8 cellular contexts compared by ENCODE assay signal in the genomic region with DNA sequence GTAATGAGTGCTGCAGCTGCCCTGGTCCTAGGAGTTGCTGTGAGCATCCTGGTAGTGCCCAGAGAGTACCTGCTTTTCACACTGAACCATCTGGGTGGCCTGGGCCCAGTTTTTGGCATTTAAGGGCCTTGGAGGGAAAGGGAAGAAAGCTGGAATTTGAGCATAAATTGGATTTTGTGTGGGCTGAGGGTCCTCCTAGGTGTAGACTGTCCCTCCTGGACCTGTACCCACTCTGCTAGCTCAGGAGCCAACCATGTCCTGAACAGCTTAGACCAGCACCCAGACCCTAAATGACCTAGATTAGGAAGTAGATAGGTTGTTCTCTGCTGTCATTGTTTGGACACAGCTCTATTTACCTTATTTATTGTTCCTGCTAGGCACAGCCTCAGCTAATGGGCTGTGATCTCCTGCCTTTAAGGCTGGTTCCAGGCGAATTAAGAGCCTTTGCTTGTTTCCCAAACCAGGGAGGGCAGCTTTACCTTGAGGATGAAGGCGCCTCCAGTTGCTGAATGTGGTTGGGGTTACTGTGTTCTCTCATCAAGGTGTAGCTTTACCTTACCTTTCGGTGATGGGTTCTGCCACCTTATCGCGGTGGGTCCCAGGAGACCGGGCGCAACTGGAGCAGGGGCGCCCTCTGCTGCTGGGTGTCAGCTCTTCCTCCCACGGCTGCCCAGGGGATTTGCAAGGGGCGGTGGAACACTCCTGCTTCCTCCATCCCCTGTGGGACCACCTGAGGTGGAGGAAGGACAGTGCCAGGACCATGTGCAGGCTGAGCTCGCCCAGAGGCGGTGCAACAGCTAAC. TPM values are rescaled to one million over a fixed set of nuclear protein-coding genes. Genes with fewer than 3 reads are reported as not detected.
DNase-seq lines count a peak whose midpoint lies in the region; ATAC-seq, FAIRE-seq and TF ChIP-seq lines count a peak whose summit lies in the region.

No MANE protein-coding gene starts in this region.

- H3K27me3 ChIP-seq in CD4-positive, alpha-beta T cell (ENCODE audit: control insufficient read depth, insufficient read depth, low read length), result no peaks in the 10 kb centered on the region
- H3K27me3 ChIP-seq in HCT116 (ENCODE audit: insufficient read depth, low read length) (no peaks in the 10 kb centered on the region), mucosa of stomach (ENCODE audit: control insufficient read depth, insufficient read depth, low read length) (no peaks in the 10 kb centered on the region)

- H3K27ac Mint-ChIP-seq in CD4-positive, alpha-beta T cell, result peak overlapping the region; percentile 93
- no peak overlapping the region for H3K27ac Mint-ChIP-seq in activated CD8-positive, alpha-beta T cell treated with anti-CD3 and anti-CD28 coated beads for 36 hours
- peak overlapping the region; percentile 49 to 69 for H3K27ac Mint-ChIP-seq in effector memory CD8-positive, alpha-beta T cell
- no peak overlapping the region for H3K27ac Mint-ChIP-seq in stimulated activated effector memory CD8-positive, alpha-beta T cell treated with anti-CD3 and anti-CD28 coated beads, Interleukin-12 subunit alpha, Interleukin-12 subunit beta, amount 100 ng/mL, for 72 hours

- no peaks in the 10 kb centered on the region for H3K9me3 Mint-ChIP-seq in CD4-positive, alpha-beta T cell
- no peaks in the 10 kb centered on the region for H3K9me3 Mint-ChIP-seq in activated CD8-positive, alpha-beta T cell treated with anti-CD3 and anti-CD28 coated beads for 36 hours
- H3K9me3 Mint-ChIP-seq in effector memory CD8-positive, alpha-beta T cell, result no peaks in the 10 kb centered on the region
- no peaks in the 10 kb centered on the region for H3K9me3 Mint-ChIP-seq in stimulated activated effector memory CD8-positive, alpha-beta T cell treated with anti-CD3 and anti-CD28 coated beads, Interleukin-12 subunit alpha, Interleukin-12 subunit beta, amount 100 ng/mL, for 72 hours

- H3K4me1 ChIP-seq in HCT116 (ENCODE audit: control insufficient read depth in 1 of 2, insufficient read depth in 2 of 2, low read length in 2 of 2) (peaks cover 23 to 82% of the 10 kb centered on the region in 2 experiments), mucosa of stomach (ENCODE audit: control insufficient read depth, insufficient read depth, low read length) (peaks cover 56% of the 10 kb centered on the region)

- peak overlapping the region; percentile 49 for H3K27ac ChIP-seq in CD4-positive, alpha-beta T cell (ENCODE audit: low read depth, low read length)
- H3K27ac ChIP-seq in HCT116 (ENCODE audit: low read depth, low read length), result no peak overlapping the region

- no peaks in the 10 kb centered on the region for H4K20me1 ChIP-seq in HCT116 (ENCODE audit: insufficient read depth)

- H3K79me2 ChIP-seq in HCT116 (ENCODE audit: insufficient read depth, low read length), result peaks cover 99% of the 10 kb centered on the region

- peak; percentile 94 for TF ChIP-seq CTCF in CD4-positive, alpha-beta T cell (IDR thresholded peaks at IDR 0.05)
- peak; percentile 78 to 93 (median 90); a peak in 5 of 6 replicates for TF ChIP-seq CTCF in HCT116 (IDR thresholded peaks at IDR 0.05 in 2 of 3, conservative IDR thresholded peaks at IDR 0.05 in 1 of 3; ENCODE audit: borderline replicate concordance in 1 of 3, insufficient read depth in 1 of 3, low read depth in 2 of 3, low read length in 2 of 3)
- TF ChIP-seq CTCF in activated CD8-positive, alpha-beta T cell treated with anti-CD3 and anti-CD28 coated beads for 36 hours (IDR thresholded peaks at IDR 0.05), result peak; percentile 89

- H2AFZ ChIP-seq in HCT116 (ENCODE audit: low read depth, low read length, poor library complexity, severe bottlenecking), result no peak overlapping the region

- H3K4me1 Mint-ChIP-seq in CD4-positive, alpha-beta T cell (ENCODE audit: low read depth), result peaks cover 94% of the 10 kb centered on the region
- H3K4me1 Mint-ChIP-seq in activated CD8-positive, alpha-beta T cell treated with anti-CD3 and anti-CD28 coated beads for 36 hours (ENCODE audit: low read depth), result peaks cover 89% of the 10 kb centered on the region
- H3K4me1 Mint-ChIP-seq in effector memory CD8-positive, alpha-beta T cell (ENCODE audit: low read depth in 2 of 2), result peaks cover 68 to 76% of the 10 kb centered on the region in 2 donors
- H3K4me1 Mint-ChIP-seq in stimulated activated effector memory CD8-positive, alpha-beta T cell treated with anti-CD3 and anti-CD28 coated beads, Interleukin-12 subunit alpha, Interleukin-12 subunit beta, amount 100 ng/mL, for 72 hours, result peaks cover 71% of the 10 kb centered on the region

- H3K4me3 Mint-ChIP-seq in CD4-positive, alpha-beta T cell, result peak overlapping the region; percentile 85
- H3K4me3 Mint-ChIP-seq in activated CD8-positive, alpha-beta T cell treated with anti-CD3 and anti-CD28 coated beads for 36 hours, result peak overlapping the region; percentile 30
- peak overlapping the region; percentile 67 to 83 for H3K4me3 Mint-ChIP-seq in effector memory CD8-positive, alpha-beta T cell
- H3K4me3 Mint-ChIP-seq in stimulated activated effector memory CD8-positive, alpha-beta T cell treated with anti-CD3 and anti-CD28 coated beads, Interleukin-12 subunit alpha, Interleukin-12 subunit beta, amount 100 ng/mL, for 72 hours, result peak overlapping the region; percentile 45

- CTCF ChIA-PET in CD4-positive, alpha-beta T cell (lab: Charles Lee), result interaction anchor here (0.6 to 11.3 kb wide), 30 partner anchors 10 to 1533 kb away, joined by 3 to 282 read pairs (median 4); a partner anchor contains a TSS
- CTCF ChIA-PET in HCT116 (lab: Charles Lee), result interaction anchor here (0.5 to 5.0 kb wide), 41 partner anchors 9 to 760 kb away, joined by 3 to 73 read pairs (median 5); a partner anchor contains a TSS
- CTCF ChIA-PET in activated CD8-positive, alpha-beta T cell treated with anti-CD3 and anti-CD28 coated beads for 36 hours (lab: Charles Lee), result interaction anchor here (0.6 to 15.1 kb wide), 74 partner anchors 11 to 888 kb away, joined by 3 to 746 read pairs (median 4); a partner anchor contains a TSS

- no peaks in the 10 kb centered on the region for H3K27me3 Mint-ChIP-seq in CD4-positive, alpha-beta T cell
- H3K27me3 Mint-ChIP-seq in activated CD8-positive, alpha-beta T cell treated with anti-CD3 and anti-CD28 coated beads for 36 hours, result no peaks in the 10 kb centered on the region
- H3K27me3 Mint-ChIP-seq in effector memory CD8-positive, alpha-beta T cell, result no peaks in the 10 kb centered on the region

- no peak for TF ChIP-seq POLR2A in HCT116 (IDR thresholded peaks at IDR 0.05; ENCODE audit: borderline replicate concordance, extremely low read depth, insufficient read depth, insufficient read length)

- H3K9ac ChIP-seq in HCT116 (ENCODE audit: low read length), result peak overlapping the region; percentile 12; the same call in 1 of the 2 replicates
- H3K9ac ChIP-seq in mucosa of stomach (ENCODE audit: low read length), result peak overlapping the region; percentile 27

- H3K9me3 ChIP-seq in CD4-positive, alpha-beta T cell (ENCODE audit: control insufficient read depth, low read length), result no peaks in the 10 kb centered on the region
- H3K9me3 ChIP-seq in HCT116 (ENCODE audit: control insufficient read depth in 1 of 2, insufficient read depth in 1 of 2, low read depth in 1 of 2, low read length in 2 of 2) (no peaks in the 10 kb centered on the region), mucosa of stomach (ENCODE audit: control insufficient read depth, low read length) (no peaks in the 10 kb centered on the region)

- H3K36me3 Mint-ChIP-seq in CD4-positive, alpha-beta T cell (ENCODE audit: low read depth), result peaks cover 15% of the 10 kb centered on the region
- no peaks in the 10 kb centered on the region for H3K36me3 Mint-ChIP-seq in activated CD8-positive, alpha-beta T cell treated with anti-CD3 and anti-CD28 coated beads for 36 hours (ENCODE audit: low read depth)
- H3K36me3 Mint-ChIP-seq in effector memory CD8-positive, alpha-beta T cell (ENCODE audit: insufficient read depth), result peaks cover 17% of the 10 kb centered on the region
- no peaks in the 10 kb centered on the region for H3K36me3 Mint-ChIP-seq in stimulated activated effector memory CD8-positive, alpha-beta T cell treated with anti-CD3 and anti-CD28 coated beads, Interleukin-12 subunit alpha, Interleukin-12 subunit beta, amount 100 ng/mL, for 72 hours

- H3K36me3 ChIP-seq in HCT116 (ENCODE audit: control insufficient read depth in 1 of 2, insufficient read depth in 2 of 2, low read length in 2 of 2) (peaks cover under 1 to 9% of the 10 kb centered on the region in 2 experiments; a peak in 1 of 4 replicates), mucosa of stomach (ENCODE audit: control insufficient read depth, insufficient read depth, low read length) (no peaks in the 10 kb centered on the region)

- POLR2A ChIA-PET in CD4-positive, alpha-beta T cell (lab: Charles Lee), result interaction anchor here (0.7 to 8.7 kb wide), 20 partner anchors 9 to 775 kb away, joined by 3 to 482 read pairs (median 6); a partner anchor contains a TSS
- POLR2A ChIA-PET in HCT116 (lab: Charles Lee), result interaction anchor here (0.9 to 2.4 kb wide), 13 partner anchors 9 to 289 kb away, joined by 3 to 18 read pairs (median 5); a partner anchor contains a TSS
- POLR2A ChIA-PET in activated CD8-positive, alpha-beta T cell treated with anti-CD3 and anti-CD28 coated beads for 36 hours (lab: Charles Lee), result interaction anchor here (0.7 to 7.2 kb wide), 10 partner anchors 9 to 359 kb away, joined by 3 to 66 read pairs (median 3); a partner anchor contains a TSS

- no peak overlapping the region for H3K4me3 ChIP-seq in HCT116 (replicated peaks in 1 of 2; ENCODE audit: low read depth in 1 of 2, low read length in 2 of 2)
- peak overlapping the region; percentile 10 for H3K4me3 ChIP-seq in mucosa of stomach (ENCODE audit: low read length)

- DNase-seq in CD4-positive, alpha-beta T cell, result peak; percentile 66 to 83 (median 74)
- DNase-seq in HCT116 (ENCODE audit: low read depth, low spot score), result no peak
- peak; percentile 11 for DNase-seq in NCI-H524 treated with DMSO at 0.1 percent for 48 hours (lab: John Stamatoyannopoulos, UW)
- peak; percentile 76 for DNase-seq in activated CD8-positive, alpha-beta T cell treated with anti-CD3 and anti-CD28 coated beads for 36 hours
- peak; percentile 64 to 75 (median 66) for DNase-seq in effector memory CD8-positive, alpha-beta T cell
- peak; percentile 66 to 88 for DNase-seq in stimulated activated effector memory CD8-positive, alpha-beta T cell treated with anti-CD3 and anti-CD28 coated beads, Interleukin-12 subunit alpha, Interleukin-12 subunit beta, amount 100 ng/mL, for 72 hours (ENCODE audit: low spot score in 2 of 2)
- DNase-seq in RCC 7860 (ENCODE audit: low spot score), result no peak

- H3K4me2 ChIP-seq in HCT116 (ENCODE audit: low read length), result peak overlapping the region; percentile 53

- TF ChIP-seq RAD21 in HCT116 (IDR thresholded peaks at IDR 0.05; ENCODE audit: low read depth), result peak; percentile 97

- FAIRE-seq in RCC 7860 (lab: Jason Lieb, UNC), result no peak

- RAD21 ChIA-PET in HCT116 (lab: Charles Lee; ENCODE audit: low non-redundant PET in 1 of 2, low total read pairs in 2 of 2, uncharacterized antibody in 2 of 2, unreplicated experiment in 2 of 2), result interaction anchor here (0.6 to 2.2 kb wide), 13 partner anchors 11 to 758 kb away, joined by 3 to 10 read pairs (median 6); a partner anchor contains a TSS

- intact Hi-C loops in CD4-positive, alpha-beta T cell (cut with DNase I, micrococcal nuclease), result loop anchor here (1.0 to 10.0 kb wide), 8 partner anchors 19 to 887 kb away; a partner anchor contains a TSS
- intact Hi-C loops in HCT116 (cut with micrococcal nuclease), result loop anchor here (1.0 to 5.0 kb wide), 2 partner anchors 33 to 359 kb away; a partner anchor contains a TSS
- intact Hi-C loops in activated CD8-positive, alpha-beta T cell treated with anti-CD3 and anti-CD28 coated beads for 36 hours (cut with micrococcal nuclease), result loop anchor here (2.0 to 10.0 kb wide), 2 partner anchors 33 to 207 kb away; no protein-coding TSS in a partner anchor

- no TSS peak for BruUV-seq in HCT116 (replicated peaks; lab: Mats Ljungman, UMichigan)

- no peaks in the 10 kb centered on the region for H3K9me2 ChIP-seq in HCT116 (ENCODE audit: insufficient read depth)

- peak; percentile 41 for ATAC-seq in CD4-positive, alpha-beta T cell (ENCODE audit: poor library complexity)
- ATAC-seq in HCT116, result peak; percentile 89
- ATAC-seq in activated CD8-positive, alpha-beta T cell treated with anti-CD3 and anti-CD28 coated beads for 36 hours, result peak; percentile 55
- peak; percentile 57 for ATAC-seq in effector memory CD8-positive, alpha-beta T cell (replicated peaks)
- peak; percentile 76 for ATAC-seq in stimulated activated effector memory CD8-positive, alpha-beta T cell treated with anti-CD3 and anti-CD28 coated beads, Interleukin-12 subunit alpha, Interleukin-12 subunit beta, amount 100 ng/mL, for 72 hours

RNA-seq across cellular contexts. Expression of a gene that starts 34.4 kb away (rescaled TPM):
- 10 to 100 TPM; 53.5 to 58.0 TPM for total RNA-seq in CD4-positive, alpha-beta T cell
- 93.1 TPM for total RNA-seq in HCT116 (2021; ENCODE audit: unreplicated experiment)
- polyA plus RNA-seq in HCT116 (2012), result 40.2 and 46.0 TPM in 2 replicates
- total RNA-seq in activated CD8-positive, alpha-beta T cell treated with anti-CD3 and anti-CD28 coated beads for 36 hours, result 1 to 10 TPM; 7.9 to 8.4 TPM

Comparison
In these comparisons a context has a peak if more than half of its experiments do, and no peak if none do; other contexts are left out.
1. DNase-seq: peak in CD4-positive, alpha-beta T cell (10 of 10), NCI-H524 treated with DMSO at 0.1 percent for 48 hours (single experiment), activated CD8-positive, alpha-beta T cell treated with anti-CD3 and anti-CD28 coated beads for 36 hours (single experiment), effector memory CD8-positive, alpha-beta T cell (3 of 3) and stimulated activated effector memory CD8-positive, alpha-beta T cell treated with anti-CD3 and anti-CD28 coated beads, Interleukin-12 subunit alpha, Interleukin-12 subunit beta, amount 100 ng/mL, for 72 hours (2 of 2); none in HCT116 (single experiment) and RCC 7860 (single experiment).
2. H3K27ac Mint-ChIP-seq: peak in CD4-positive, alpha-beta T cell (single experiment) and effector memory CD8-positive, alpha-beta T cell (2 of 2); none in activated CD8-positive, alpha-beta T cell treated with anti-CD3 and anti-CD28 coated beads for 36 hours (single experiment) and stimulated activated effector memory CD8-positive, alpha-beta T cell treated with anti-CD3 and anti-CD28 coated beads, Interleukin-12 subunit alpha, Interleukin-12 subunit beta, amount 100 ng/mL, for 72 hours (single experiment).
3. H3K4me3 Mint-ChIP-seq: peak in every context shown above with its lines; median percentile 85 in CD4-positive, alpha-beta T cell; 75 in effector memory CD8-positive, alpha-beta T cell; 45 in stimulated activated effector memory CD8-positive, alpha-beta T cell treated with anti-CD3 and anti-CD28 coated beads, Interleukin-12 subunit alpha, Interleukin-12 subunit beta, amount 100 ng/mL, for 72 hours; 30 in activated CD8-positive, alpha-beta T cell treated with anti-CD3 and anti-CD28 coated beads for 36 hours.
4. RNA of a gene that starts 34.4 kb away (total RNA-seq): 93.1 TPM in HCT116 (single experiment) and 53.5 to 58.0 TPM in CD4-positive, alpha-beta T cell; 7.9 to 8.4 TPM in activated CD8-positive, alpha-beta T cell treated with anti-CD3 and anti-CD28 coated beads for 36 hours; every median in the first group is over 4 times any median in the second.
5. Peak in every context shown above with its lines, with median percentiles within 50 percentile points of each other: ATAC-seq and CTCF ChIP-seq.